Comparison of ENCODE assay signal across 19 cellular contexts in the genomic region with DNA sequence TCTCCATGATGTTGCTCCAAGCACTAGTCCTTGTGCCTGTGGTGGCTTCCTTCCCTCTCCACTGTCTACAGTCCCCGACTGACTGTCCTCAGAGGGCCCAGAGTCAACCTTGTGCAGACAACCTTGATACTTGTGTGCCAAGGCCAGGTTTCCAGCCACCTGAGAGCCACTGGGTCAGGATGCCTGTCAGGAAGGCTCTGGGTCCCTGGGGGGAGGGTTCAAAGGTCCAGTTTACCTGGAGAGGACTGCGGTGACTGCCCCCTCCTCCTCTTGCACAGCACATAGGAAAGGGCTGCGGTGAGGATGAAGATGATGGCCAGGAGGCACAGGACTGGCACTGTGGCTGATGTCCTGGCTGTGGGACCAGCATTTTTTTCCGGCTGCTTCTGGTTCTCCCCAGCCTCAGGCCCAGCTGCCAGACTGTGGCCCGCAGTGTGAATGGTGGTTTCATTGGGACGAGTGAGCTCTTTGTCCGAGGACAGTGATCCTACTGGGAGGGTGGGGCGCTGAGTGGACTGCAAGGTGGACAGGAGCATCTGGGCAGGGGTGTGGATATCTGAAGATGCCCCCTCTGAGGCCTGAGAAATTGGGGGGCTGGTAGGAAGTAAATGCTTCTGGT. TPM values are rescaled to one million over a fixed set of nuclear protein-coding genes. Genes with fewer than 3 reads are reported as not detected.
"Had no signal": no experiment of that assay in that cellular context is flagged by ENCODE, and none has a peak within 500 bp of the region (broad histone marks: within the 10 kb centered on the region; RNA-seq: fewer than 3 reads in every experiment).

No MANE protein-coding gene starts in this region.

- H3K36me3 Mint-ChIP-seq: T-cell had no signal

- H3K4me3 ChIP-seq: mucosa of descending colon, pancreas, sigmoid colon, SK-N-MC, tibial artery had no signal

- ATAC-seq: left colon, mucosa of descending colon, pancreas, T-cell had no signal

- H3K27ac ChIP-seq: brain microvascular endothelial cell, SK-N-MC, tibial artery had no signal

- H3K9me3 ChIP-seq: mucosa of descending colon, pancreas, sigmoid colon, tibial artery had no signal

- H3K4me3 Mint-ChIP-seq: T-cell had no signal

- H3K36me3 ChIP-seq: brain microvascular endothelial cell, pancreas had no signal

- H3K9me3 Mint-ChIP-seq: T-cell had no signal

- DNase-seq: activated CD4-positive, alpha-beta T cell treated with anti-CD3 and anti-CD28 coated beads for 1 hour; activated CD4-positive, alpha-beta T cell treated with anti-CD3 and anti-CD28 coated beads, Interleukin-2, amount 50 U/mL, for 4 hours; activated naive CD4-positive, alpha-beta T cell treated with Interleukin-2 at 50 U/mL for 16 hours; activated T-cell treated with anti-CD3 and anti-CD28 coated beads for 4 hours; anterior cingulate cortex; brain microvascular endothelial cell; effector memory CD4-positive, alpha-beta T cell; foreskin melanocyte; head of caudate nucleus; left colon; mammary epithelial cell; pancreas; sigmoid colon; stimulated activated CD4-positive, alpha-beta T cell treated with anti-CD3 and anti-CD28 coated beads, Interleukin-1b, Interleukin-23, amount 100 ng/mL, for 48 hours; T-cell; tibial artery had no signal

- H3K27ac Mint-ChIP-seq: T-cell had no signal

- H3K27me3 ChIP-seq: pancreas, sigmoid colon, tibial artery had no signal

RNA-seq across cellular contexts. Expression of gene ZMYND15, which starts 4.7 kb away (rescaled TPM):
- polyA plus RNA-seq: neural cell had no signal

RNA-seq across cellular contexts. Expression of gene CXCL16, which starts 4.8 kb away (rescaled TPM):
- polyA plus RNA-seq: neural cell had no signal
